14 cellular contexts compared by ENCODE assay signal in genomic region chr17:80805032-80805751, GRCh38.
DNase-seq lines count a peak whose midpoint lies in the region; ATAC-seq lines count a peak whose summit lies in the region.
"Had no signal": no experiment of that assay in that cellular context is flagged by ENCODE, and none has a peak within 500 bp of the region (broad histone marks: within the 10 kb centered on the region; RNA-seq: fewer than 3 reads in every experiment).

No MANE protein-coding gene starts in this region.

- no peaks in the 10 kb centered on the region for H3K27me3 ChIP-seq in SJCRH30
- H3K27me3 ChIP-seq in aorta (ENCODE audit: control insufficient read depth in 1 of 2, insufficient read depth in 2 of 2, low read length in 1 of 2): no peaks in the 10 kb centered on the region
- H3K27me3 ChIP-seq: BE2C, breast epithelium had no signal

- H3K36me3 Mint-ChIP-seq in activated naive CD4-positive, alpha-beta T cell treated with anti-CD3 and anti-CD28 coated beads, Interleukin-2, amount 10 ng/mL, durations not matched to agents 7 days and 5 days: peaks cover 55% of the 10 kb centered on the region
- H3K36me3 Mint-ChIP-seq in T-helper 17 cell (ENCODE audit: low read depth): peaks cover 4% of the 10 kb centered on the region

- intact Hi-C loops in head of caudate nucleus (cut with DNase I): no loop called here
- intact Hi-C loops in aorta (cut with DNase I): no loop called here

- H3K4me1 ChIP-seq in SJCRH30 (peaks cover 19% of the 10 kb centered on the region), aorta (ENCODE audit: control insufficient read depth in 1 of 2, insufficient read depth in 2 of 2, low read length in 2 of 2) (no peaks in the 10 kb centered on the region)
- H3K4me1 ChIP-seq: BE2C, breast epithelium had no signal

- H3K9me3 ChIP-seq in SJCRH30 (replicated peaks) (peaks cover 29% of the 10 kb centered on the region), aorta (ENCODE audit: control insufficient read depth, low read length) (no peaks in the 10 kb centered on the region), T-helper 17 cell (ENCODE audit: control insufficient read depth, low read length, poor library complexity, severe bottlenecking) (no peaks in the 10 kb centered on the region)
- H3K9me3 ChIP-seq: BE2C had no signal

- ATAC-seq in aorta (ENCODE audit: low FRiP score) (no peak), T-helper 17 cell (no peak)

- H3K36me3 ChIP-seq in SJCRH30: peaks cover 4% of the 10 kb centered on the region; the same call in 1 of the 2 replicates
- no peaks in the 10 kb centered on the region for H3K36me3 ChIP-seq in aorta (ENCODE audit: control insufficient read depth in 1 of 2, insufficient read depth in 2 of 2, low read length in 1 of 2)
- H3K36me3 ChIP-seq: BE2C, breast epithelium had no signal

- H3K4me3 Mint-ChIP-seq in activated naive CD4-positive, alpha-beta T cell treated with anti-CD3 and anti-CD28 coated beads, Interleukin-2, amount 10 ng/mL, durations not matched to agents 7 days and 5 days: no peak overlapping the region
- no peak overlapping the region for H3K4me3 Mint-ChIP-seq in T-helper 17 cell
- H3K4me3 Mint-ChIP-seq: IgD-negative memory B cell, neural crest cell had no signal

- H3K27ac ChIP-seq in SJCRH30 (no peak overlapping the region), aorta (ENCODE audit: low read depth in 1 of 2, low read length in 2 of 2) (no peak overlapping the region)
- H3K27ac ChIP-seq: breast epithelium had no signal

- H3K4me1 Mint-ChIP-seq in activated naive CD4-positive, alpha-beta T cell treated with anti-CD3 and anti-CD28 coated beads, Interleukin-2, amount 10 ng/mL, durations not matched to agents 7 days and 5 days: peaks cover 42% of the 10 kb centered on the region
- peaks cover 3% of the 10 kb centered on the region for H3K4me1 Mint-ChIP-seq in T-helper 17 cell
- H3K4me1 Mint-ChIP-seq: neural crest cell had no signal

- H3K9me3 Mint-ChIP-seq in activated naive CD4-positive, alpha-beta T cell treated with anti-CD3 and anti-CD28 coated beads, Interleukin-2, amount 10 ng/mL, durations not matched to agents 7 days and 5 days: peaks cover 27% of the 10 kb centered on the region

- CTCF ChIA-PET in activated naive CD4-positive, alpha-beta T cell treated with anti-CD3 and anti-CD28 coated beads, Interleukin-2, amount 10 ng/mL, durations not matched to agents 7 days and 5 days (lab: Charles Lee): no interaction called here

- no peaks in the 10 kb centered on the region for H3K27me3 Mint-ChIP-seq in activated naive CD4-positive, alpha-beta T cell treated with anti-CD3 and anti-CD28 coated beads, Interleukin-2, amount 10 ng/mL, durations not matched to agents 7 days and 5 days
- no peaks in the 10 kb centered on the region for H3K27me3 Mint-ChIP-seq in T-helper 17 cell
- H3K27me3 Mint-ChIP-seq: IgD-negative memory B cell had no signal

- WGBS in aorta, 2 donors: 74 to 80% methylated on average over 15 of the region's 15 CpGs

- H3K4me3 ChIP-seq in SJCRH30 (no peak overlapping the region), aorta (ENCODE audit: low read length in 2 of 2) (no peak overlapping the region)
- H3K4me3 ChIP-seq: breast epithelium had no signal

- peak overlapping the region; percentile 93 for H3K27ac Mint-ChIP-seq in activated naive CD4-positive, alpha-beta T cell treated with anti-CD3 and anti-CD28 coated beads, Interleukin-2, amount 10 ng/mL, durations not matched to agents 7 days and 5 days
- no peak overlapping the region for H3K27ac Mint-ChIP-seq in T-helper 17 cell

- no peak for DNase-seq in activated naive CD4-positive, alpha-beta T cell treated with anti-CD3 and anti-CD28 coated beads, Interleukin-2, amount 10 ng/mL, durations not matched to agents 7 days and 5 days
- no peak for DNase-seq in activated naive CD4-positive, alpha-beta T cell (lab: John Stamatoyannopoulos, UW)
- DNase-seq in SJCRH30 (peak; percentile 62 to 65), head of caudate nucleus (peak in 24 of 42 donors; percentile 28 to 77 (median 50)), aorta (peak; percentile 5 to 62), germinal center (ENCODE audit: low spot score) (no peak), T-helper 17 cell (no peak)
- DNase-seq: BE2C; effector memory CD4-positive, alpha-beta T cell; Right ventricle myocardium superior; T-helper 9 cell had no signal

Comparison
In these comparisons a context has a peak if more than half of its experiments do, and no peak if none do; other contexts are left out.
1. DNase-seq: peak in SJCRH30 (2 of 2), head of caudate nucleus (24 of 42) and aorta (2 of 2); none in activated naive CD4-positive, alpha-beta T cell treated with anti-CD3 and anti-CD28 coated beads, Interleukin-2, amount 10 ng/mL, durations not matched to agents 7 days and 5 days (single experiment), activated naive CD4-positive, alpha-beta T cell (0 of 4), germinal center (single experiment) and T-helper 17 cell (0 of 3).